Comparison of ENCODE assay signal across 8 cellular contexts in the genomic region with DNA sequence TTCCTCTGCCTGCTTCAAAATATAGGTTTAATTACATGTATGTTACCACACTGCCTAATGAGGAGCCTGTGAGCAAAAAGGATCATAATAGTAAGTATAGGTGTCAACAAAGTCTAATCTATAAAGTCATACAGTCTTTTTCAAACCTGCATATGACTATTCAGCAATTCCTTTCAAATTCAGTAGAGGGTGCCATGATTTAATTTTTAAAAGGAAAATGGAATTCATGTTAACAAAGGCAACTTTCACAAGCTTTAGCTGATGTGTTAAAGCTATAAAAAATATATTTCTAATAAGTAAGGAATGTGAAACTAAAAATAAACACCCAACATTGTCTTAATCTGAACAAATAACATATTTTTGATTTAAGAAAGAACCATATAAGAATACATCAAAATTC. TPM values are rescaled to one million over a fixed set of nuclear protein-coding genes. Genes with fewer than 3 reads are reported as not detected.
DNase-seq lines count a peak whose midpoint lies in the region; ATAC-seq and TF ChIP-seq lines count a peak whose summit lies in the region.

No MANE protein-coding gene starts in this region.

- no peak for DNase-seq in CD4-positive, alpha-beta T cell
- peak; percentile 7 for DNase-seq in Jurkat, Clone E6-1 (ENCODE audit: low read depth, low spot score)
- DNase-seq in cerebellar cortex (ENCODE audit: low spot score) (peak; percentile 50), midbrain (lab: John Stamatoyannopoulos, UW) (peak; percentile 47), C1 segment of cervical spinal cord (lab: John Stamatoyannopoulos, UW) (no peak), GDM1 (lab: John Stamatoyannopoulos, UW) (no peak)

- H3K27ac ChIP-seq in CD4-positive, alpha-beta T cell (ENCODE audit: low read depth, low read length) = no peak overlapping the region

- CTCF ChIA-PET in CD4-positive, alpha-beta T cell (lab: Charles Lee) = interaction anchor here (0.7 to 2.5 kb wide), 10 partner anchors 9 to 143 kb away, joined by 3 to 13 read pairs (median 3); partner anchors contain the start of gene MPP7

- POLR2A ChIA-PET in CD4-positive, alpha-beta T cell (lab: Charles Lee) = interaction anchor here (0.7 to 1.5 kb wide), 8 partner anchors 9 to 491 kb away, joined by 3 to 15 read pairs (median 4); partner anchors contain the start of gene MPP7

- ATAC-seq in CD4-positive, alpha-beta T cell (ENCODE audit: poor library complexity) = peak; percentile 56
- ATAC-seq in GM19351 (IDR thresholded peaks at IDR 0.05; ENCODE audit: unreplicated experiment) (no peak), GM18519 (IDR thresholded peaks at IDR 0.05; ENCODE audit: low FRiP score, unreplicated experiment) (no peak)

- H3K4me1 Mint-ChIP-seq in CD4-positive, alpha-beta T cell (ENCODE audit: low read depth) = peaks cover 67% of the 10 kb centered on the region

- no peak overlapping the region for H3K4me3 Mint-ChIP-seq in CD4-positive, alpha-beta T cell

- H3K4me3 ChIP-seq in Jurkat, Clone E6-1 (ENCODE audit: low read length) = no peak overlapping the region

- H3K27me3 ChIP-seq in CD4-positive, alpha-beta T cell (ENCODE audit: control insufficient read depth, insufficient read depth, low read length) = no peaks in the 10 kb centered on the region

- H3K9me3 ChIP-seq in CD4-positive, alpha-beta T cell (ENCODE audit: control insufficient read depth, low read length) = no peaks in the 10 kb centered on the region

- peaks cover 6% of the 10 kb centered on the region for H3K36me3 Mint-ChIP-seq in CD4-positive, alpha-beta T cell (ENCODE audit: low read depth)

- H3K27ac Mint-ChIP-seq in CD4-positive, alpha-beta T cell = no peak overlapping the region

- peak; percentile 52 for TF ChIP-seq CTCF in CD4-positive, alpha-beta T cell (IDR thresholded peaks at IDR 0.05)

- H3K27me3 Mint-ChIP-seq in CD4-positive, alpha-beta T cell = no peaks in the 10 kb centered on the region

- intact Hi-C loops in CD4-positive, alpha-beta T cell (cut with DNase I, micrococcal nuclease) = loop anchor here (1.0 to 5.0 kb wide), 4 partner anchors 48 to 132 kb away; partner anchors contain the start of gene MPP7 (in 1 of the 2)

- peaks cover 4% of the 10 kb centered on the region for H3K9me3 Mint-ChIP-seq in CD4-positive, alpha-beta T cell

RNA-seq across cellular contexts. Expression of gene MPP7, which starts 52.1 kb away (rescaled TPM):
- 10 to 100 TPM; 30.4 to 32.5 TPM for total RNA-seq in CD4-positive, alpha-beta T cell
- polyA plus RNA-seq in Jurkat, Clone E6-1 (2012; ENCODE audit: insufficient read depth, insufficient read length) = 0.69 TPM

Comparison
In these comparisons a context has a peak if more than half of its experiments do, and no peak if none do; other contexts are left out.
1. DNase-seq: peak in Jurkat, Clone E6-1 (single experiment), cerebellar cortex (single experiment) and midbrain (single experiment); none in CD4-positive, alpha-beta T cell (0 of 10), C1 segment of cervical spinal cord (0 of 14) and GDM1 (single experiment).